Comparison of ENCODE assay signal across 20 cellular contexts in the genomic region with DNA sequence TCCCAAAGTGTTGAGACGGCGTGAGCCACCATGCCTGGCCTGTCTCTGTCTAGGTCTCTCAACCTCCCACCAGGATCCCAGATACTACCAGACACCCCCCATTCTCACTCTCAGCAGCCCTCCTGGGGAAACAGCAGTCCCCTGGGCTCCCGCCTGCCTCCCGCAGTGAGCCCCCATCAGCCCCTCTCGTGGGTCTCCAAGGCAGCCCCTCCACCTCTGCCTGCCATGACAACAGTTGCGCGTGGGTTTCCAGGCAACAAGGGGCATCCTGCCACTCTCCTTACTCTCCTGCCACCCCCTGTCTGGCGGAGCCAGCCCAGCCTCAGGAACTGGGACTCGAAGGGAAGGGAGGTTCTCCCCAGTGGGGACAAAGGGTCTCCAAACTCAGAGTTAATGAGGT. TPM values are rescaled to one million over a fixed set of nuclear protein-coding genes. Genes with fewer than 3 reads are reported as not detected.
DNase-seq lines count a peak whose midpoint lies in the region; ATAC-seq, FAIRE-seq and TF ChIP-seq lines count a peak whose summit lies in the region.
"Had no signal": no experiment of that assay in that cellular context is flagged by ENCODE, and none has a peak within 500 bp of the region (broad histone marks: within the 10 kb centered on the region; RNA-seq: fewer than 3 reads in every experiment).

No MANE protein-coding gene starts in this region.

- TF ChIP-seq EP300 in H1 (IDR thresholded peaks at IDR 0.05; ENCODE audit: borderline replicate concordance in 1 of 2, low read depth in 2 of 2, low read length in 2 of 2) = no peak
- TF ChIP-seq EP300 in neural cell (conservative IDR thresholded peaks at IDR 0.05; ENCODE audit: poor library complexity, severe bottlenecking) = no peak

- H3K9me3 ChIP-seq in HEK293 (ENCODE audit: control insufficient read depth, insufficient read depth, low read depth, low read length) = no peaks in the 10 kb centered on the region
- no peaks in the 10 kb centered on the region for H3K9me3 ChIP-seq in H1 (ENCODE audit: insufficient read depth in 2 of 2, low read depth in 1 of 2, low read length in 1 of 2)
- H3K9me3 ChIP-seq in neural cell (ENCODE audit: low read length) = no peaks in the 10 kb centered on the region
- H3K9me3 ChIP-seq in osteoblast (ENCODE audit: low read depth, low read length) = no peaks in the 10 kb centered on the region
- H3K9me3 ChIP-seq: A549, Caco-2 had no signal

- no peak for TF ChIP-seq POLR2A in H1 (IDR thresholded peaks at IDR 0.05; ENCODE audit: control extremely low read depth in 1 of 2, low read depth in 2 of 2, low read length in 2 of 2)
- no peak for TF ChIP-seq POLR2A in GM18505 (IDR thresholded peaks at IDR 0.05; ENCODE audit: borderline replicate concordance, extremely low read depth, insufficient read depth, insufficient read length)

- no peak overlapping the region for H4K5ac ChIP-seq in H1 (ENCODE audit: insufficient read length, low read depth, low read length)

- DNase-seq in H1 (ENCODE audit: low read depth in 1 of 2, low spot score in 2 of 2) (no peak), osteoblast (ENCODE audit: insufficient read length, low spot score, missing footprints) (peak; percentile 18), GM20000 (ENCODE audit: low spot score) (no peak), A172 (ENCODE audit: low spot score) (no peak)
- DNase-seq: AML-193; Caco-2; CD4-positive, alpha-beta T cell; GOT3; HCEC 1CT; HFFc6; KG1 had no signal

- H3K14ac ChIP-seq in H1 (ENCODE audit: insufficient read length) = no peak overlapping the region

- H2BK12ac ChIP-seq in H1 (ENCODE audit: low read depth, low read length) = 0 out of 2 replicates have a peak overlapping the region, but pooled peaks have one; percentile 84

- H3K9ac ChIP-seq in H1 (replicated peaks in 1 of 4; ENCODE audit: extremely low read depth in 1 of 4, low read depth in 3 of 4, low read length in 3 of 4) (no peak overlapping the region), neural cell (ENCODE audit: low read length) (no peak overlapping the region)

- no peak overlapping the region for H3K4me2 ChIP-seq in H1 (ENCODE audit: insufficient read depth in 1 of 2, low read depth in 2 of 2, low read length in 2 of 2)
- no peak overlapping the region for H3K4me2 ChIP-seq in neural cell (ENCODE audit: low read length)
- no peak overlapping the region for H3K4me2 ChIP-seq in osteoblast (ENCODE audit: insufficient read depth, low read length)
- H3K4me2 ChIP-seq: A549 had no signal

- no peaks in the 10 kb centered on the region for H3K9me2 ChIP-seq in neural cell (ENCODE audit: insufficient read depth, low read length)

- H2BK20ac ChIP-seq in H1 (ENCODE audit: low read length) = no peak overlapping the region

- no peaks in the 10 kb centered on the region for H3K4me1 ChIP-seq in HEK293 (ENCODE audit: control insufficient read depth, insufficient read depth, low read length)
- peaks cover 0 to 33% (median 16%) of the 10 kb centered on the region in 4 experiments; a peak in 6 of 7 replicates for H3K4me1 ChIP-seq in H1 (replicated peaks in 1 of 4; ENCODE audit: control insufficient read depth in 3 of 4, insufficient read depth in 4 of 4, low read length in 3 of 4)
- H3K4me1 ChIP-seq in osteoblast (ENCODE audit: insufficient read depth, low read length) = no peaks in the 10 kb centered on the region
- H3K4me1 ChIP-seq: Caco-2 had no signal

- peaks cover 5 to 38% (median 36%) of the 10 kb centered on the region in 4 experiments for H3K27me3 ChIP-seq in H1 (replicated peaks in 1 of 4; ENCODE audit: control insufficient read depth in 3 of 4, extremely low read depth in 1 of 4, insufficient read depth in 3 of 4, low read length in 3 of 4)
- no peaks in the 10 kb centered on the region for H3K27me3 ChIP-seq in neural cell (ENCODE audit: insufficient read depth, low read depth, low read length)
- H3K27me3 ChIP-seq in osteoblast (ENCODE audit: insufficient read depth, low read length) = peaks cover 12% of the 10 kb centered on the region

- TF ChIP-seq RAD21 in H1 (IDR thresholded peaks at IDR 0.05 in 1 of 2, conservative IDR thresholded peaks at IDR 0.05 in 1 of 2; ENCODE audit: low read depth in 2 of 2, low read length in 2 of 2) (no peak), neural cell (conservative IDR thresholded peaks at IDR 0.05) (no peak)

- H4K20me1 ChIP-seq in H1 (replicated peaks in 1 of 2; ENCODE audit: control insufficient read depth in 1 of 2, insufficient read depth in 2 of 2, low read length in 2 of 2) = peaks cover 6 to 25% of the 10 kb centered on the region in 2 experiments
- H4K20me1 ChIP-seq in neural cell (ENCODE audit: insufficient read depth) = peaks cover 35% of the 10 kb centered on the region
- H4K20me1 ChIP-seq in osteoblast (ENCODE audit: insufficient read depth, low read length) = no peaks in the 10 kb centered on the region

- H3K18ac ChIP-seq in H1 (ENCODE audit: extremely low read depth, low read length) = no peak overlapping the region

- no peak overlapping the region for H3K56ac ChIP-seq in H1 (replicated peaks; ENCODE audit: insufficient read length, low read depth, low read length)

- TF ChIP-seq CTCF in HEK293 (tag by site-specific recombination; IDR thresholded peaks at IDR 0.05) (no peak), H1 (IDR thresholded peaks at IDR 0.05; ENCODE audit: control extremely low read depth in 1 of 3, insufficient read depth in 1 of 3, low read depth in 1 of 3, low read length in 3 of 3) (no peak), neural cell (IDR thresholded peaks at IDR 0.05; ENCODE audit: poor library complexity, severe bottlenecking) (no peak), osteoblast (IDR thresholded peaks at IDR 0.05; ENCODE audit: extremely low read depth, low read depth, low read length) (no peak), GM20000 (IDR thresholded peaks at IDR 0.05; ENCODE audit: extremely low read depth, missing control alignments) (no peak)

- no peak overlapping the region for H2BK120ac ChIP-seq in H1 (replicated peaks; ENCODE audit: low read depth, low read length)

- H3K4me3 ChIP-seq in HEK293 (ENCODE audit: low read depth, low read length) (no peak overlapping the region), H1 (ENCODE audit: extremely low read depth in 1 of 4, insufficient read depth in 2 of 4, low read depth in 3 of 4, low read length in 4 of 4) (no peak overlapping the region), neural cell (ENCODE audit: low read length) (peak overlapping the region; percentile 87), osteoblast (ENCODE audit: insufficient read depth, low read length) (no peak overlapping the region)
- H3K4me3 ChIP-seq: A549 had no signal

- CTCF ChIA-PET in HEK293 (lab: Yijun Ruan, JAX) (interaction anchor here (1.2 to 12.9 kb wide), 2 partner anchors 20 to 26 kb away, joined by 3 to 210 read pairs; no protein-coding TSS in a partner anchor), H1 (lab: Charles Lee; ENCODE audit: partially characterized antibody) (interaction anchor here (1.2 to 10.6 kb wide), 2 partner anchors 9 to 23 kb away, joined by 3 to 269 read pairs; no protein-coding TSS in a partner anchor)

- H4K91ac ChIP-seq in H1 (replicated peaks; ENCODE audit: insufficient read length, low read length) = no peak overlapping the region

- H3K79me2 ChIP-seq in H1 (ENCODE audit: control insufficient read depth in 1 of 2, insufficient read depth in 2 of 2, low read length in 2 of 2) (no peaks in the 10 kb centered on the region), neural cell (replicated peaks; ENCODE audit: insufficient read depth, low read length) (peaks cover 76% of the 10 kb centered on the region), osteoblast (ENCODE audit: insufficient read depth, low read length) (no peaks in the 10 kb centered on the region)

- H2BK15ac ChIP-seq in H1 (ENCODE audit: low read length) = no peak overlapping the region

- no peak overlapping the region for H2BK5ac ChIP-seq in H1 (ENCODE audit: low read depth, low read length)

- POLR2A ChIA-PET in HEK293 (lab: Yijun Ruan, JAX) = no interaction called here
- POLR2A ChIA-PET in H1 (lab: Charles Lee; ENCODE audit: partially characterized antibody) = interaction anchor here (1.0 kb wide), 1 partner anchor 242 kb away, joined by 3 read pairs; no protein-coding TSS in a partner anchor

- H3K27ac ChIP-seq in HEK293 (ENCODE audit: extremely low read depth, low read depth, low read length) = no peak overlapping the region
- no peak overlapping the region for H3K27ac ChIP-seq in H1 (ENCODE audit: low read depth, low read length)
- no peak overlapping the region for H3K27ac ChIP-seq in neural cell (ENCODE audit: low read length)
- no peak overlapping the region for H3K27ac ChIP-seq in osteoblast (ENCODE audit: low read depth, low read length)
- H3K27ac ChIP-seq: A549, C4-2B had no signal

- no peak overlapping the region for H3K4ac ChIP-seq in H1 (replicated peaks; ENCODE audit: insufficient read length, low read depth, low read length)

- H2AFZ ChIP-seq in H1 (ENCODE audit: low read length) (no peak overlapping the region), neural cell (ENCODE audit: low read depth, low read length) (no peak overlapping the region), osteoblast (ENCODE audit: low read length) (no peak overlapping the region)

- H3K36me3 ChIP-seq in HEK293 (ENCODE audit: control insufficient read depth in 2 of 2, insufficient read depth in 1 of 2, low read length in 2 of 2) = no peaks in the 10 kb centered on the region; a peak in 1 of 3 replicates
- H3K36me3 ChIP-seq in H1 (ENCODE audit: control insufficient read depth in 2 of 4, insufficient read depth in 4 of 4, low read length in 3 of 4) = no peaks in the 10 kb centered on the region
- H3K36me3 ChIP-seq in neural cell (ENCODE audit: insufficient read depth, low read length) = peaks cover 4% of the 10 kb centered on the region
- H3K36me3 ChIP-seq in osteoblast (ENCODE audit: insufficient read depth, low read length) = no peaks in the 10 kb centered on the region

- no peak overlapping the region for H4K8ac ChIP-seq in H1 (ENCODE audit: extremely low read depth, insufficient read depth, low read length)

- no peak overlapping the region for H2AK5ac ChIP-seq in H1 (ENCODE audit: low read depth, low read length)

- peaks cover 13% of the 10 kb centered on the region; the same call in 1 of the 2 replicates for H3K23me2 ChIP-seq in H1 (ENCODE audit: low read depth, low read length)

- H3K23ac ChIP-seq in H1 (ENCODE audit: insufficient read length) = no peak overlapping the region

- no peak for ATAC-seq in GM18505 (IDR thresholded peaks at IDR 0.05; ENCODE audit: unreplicated experiment)
- ATAC-seq: A549 had no signal

- FAIRE-seq in H1 (lab: Jason Lieb, UNC) = no peak
- FAIRE-seq: A549, D721Med, G401.6, GM12891 had no signal

- peaks cover 6% of the 10 kb centered on the region; the same call in 1 of the 2 replicates for H3K79me1 ChIP-seq in H1 (ENCODE audit: low read depth, low read length)

- 83% methylated on average over 9 of the region's 9 CpGs; no CpG with 5 or more reads in 1 of the 2 experiments for WGBS in H1 (ENCODE audit: extremely low coverage in 1 of 2, insufficient coverage in 1 of 2, insufficient read length in 1 of 2, insufficient replicate concordance in 2 of 2, low coverage in 1 of 2, low lambda C conversion rate in 2 of 2, missing lambda C conversion rate in 1 of 2), 2 experiments

- H3F3A ChIP-seq in neural cell (ENCODE audit: insufficient read depth, low read length, poor library complexity, severe bottlenecking) = no peaks in the 10 kb centered on the region

RNA-seq across cellular contexts. Expression of a gene that starts 5.2 kb away (rescaled TPM):
- total RNA-seq in H1 (2021; fragmentation: NEBNext Ultra II Directional; extraction: Animal tissue kit (Norgen Biotek cat#: 25700)) = 11.5 and 13.4 TPM in 2 replicates
- polyA plus RNA-seq in H1 (2011; rRNA removed) (20.8 and 21.2 TPM in 2 replicates), neural cell (83.1 and 98.9 TPM in 2 replicates)
- polyA plus RNA-seq in H1 (2011; cell fraction: cytosol; rRNA removed) = 12.4 TPM
- polyA plus RNA-seq in H1 (2011; cell fraction: nucleus; rRNA removed) = 13.5 TPM
- 9.8 to 18.5 TPM (median 14.7 TPM) in 4 replicates for polyA plus RNA-seq in H1 (2012, experiment 1 of 2)
- 10.8 TPM for polyA plus RNA-seq in H1 (2012, experiment 2 of 2)
- polyA plus RNA-seq in H1 (2013, experiment 1 of 2) = 8.9 TPM
- 8.8 TPM for polyA plus RNA-seq in H1 (2013, experiment 2 of 2)
- 7.2 and 9.8 TPM in 2 replicates for polyA minus RNA-seq in H1 (2011; rRNA and poly(A)+ RNA removed)
- 17.0 TPM for polyA minus RNA-seq in H1 (2011; cell fraction: cytosol; rRNA and poly(A)+ RNA removed)
- 8.6 TPM for polyA minus RNA-seq in H1 (2011; cell fraction: nucleus; rRNA and poly(A)+ RNA removed)
- 151 and 186 TPM in 2 replicates for polyA minus RNA-seq in neural cell
- not detected in 2 replicates for total RNA-seq in osteoblast
- 12.3 and 13.5 TPM in 2 replicates for total RNA-seq in A172 (2014; rRNA removed; shearing (Covaris generic))
- total RNA-seq: CD4-positive, alpha-beta T cell had no signal

RNA-seq across cellular contexts. Expression of a gene that starts 49.3 kb away (rescaled TPM):
- not detected in 2 replicates for total RNA-seq in H1 (2021; fragmentation: NEBNext Ultra II Directional; extraction: Animal tissue kit (Norgen Biotek cat#: 25700))
- not detected in 2 replicates for polyA plus RNA-seq in H1 (2011; rRNA removed)
- polyA plus RNA-seq in H1 (2011; cell fraction: cytosol; rRNA removed) = 0.21 TPM
- polyA plus RNA-seq in H1 (2011; cell fraction: nucleus; rRNA removed) = not detected
- polyA plus RNA-seq in H1 (2012, experiment 1 of 2) = 0.34 TPM in 1 of 4 replicates, not detected in the others
- polyA plus RNA-seq in H1 (2012, experiment 2 of 2) = not detected
- polyA plus RNA-seq in H1 (2013, experiment 1 of 2) = not detected
- not detected for polyA plus RNA-seq in H1 (2013, experiment 2 of 2)
- not detected in 2 replicates for polyA minus RNA-seq in H1 (2011; rRNA and poly(A)+ RNA removed)
- polyA minus RNA-seq in H1 (2011; cell fraction: cytosol; rRNA and poly(A)+ RNA removed) = not detected
- not detected for polyA minus RNA-seq in H1 (2011; cell fraction: nucleus; rRNA and poly(A)+ RNA removed)
- polyA plus RNA-seq in neural cell = 0.98 TPM in 1 of 2 replicates, not detected in the other
- not detected in 2 replicates for polyA minus RNA-seq in neural cell
- total RNA-seq in osteoblast = not detected in 2 replicates
- total RNA-seq in A172 (2014; rRNA removed; shearing (Covaris generic)) = 0.36 TPM in 1 of 2 replicates, not detected in the other
- total RNA-seq: Caco-2; CD4-positive, alpha-beta T cell; HFFc6 had no signal
- polyA plus RNA-seq: A549, BJ had no signal

RNA-seq across cellular contexts. Expression of a gene that starts 52.0 kb away (rescaled TPM):
- total RNA-seq in H1 (2021; fragmentation: NEBNext Ultra II Directional; extraction: Animal tissue kit (Norgen Biotek cat#: 25700)) = 1.9 and 3.6 TPM in 2 replicates
- polyA plus RNA-seq in H1 (2011; rRNA removed) (5.6 and 6.6 TPM in 2 replicates), neural cell (6.6 and 10.7 TPM in 2 replicates)
- 5.1 TPM for polyA plus RNA-seq in H1 (2011; cell fraction: cytosol; rRNA removed)
- polyA plus RNA-seq in H1 (2011; cell fraction: nucleus; rRNA removed) = 3.1 TPM
- polyA plus RNA-seq in H1 (2012, experiment 1 of 2) = 3.2 to 5.8 TPM (median 4.1 TPM) in 4 replicates
- 6.1 TPM for polyA plus RNA-seq in H1 (2012, experiment 2 of 2)
- polyA plus RNA-seq in H1 (2013, experiment 1 of 2) = 1.4 TPM
- polyA plus RNA-seq in H1 (2013, experiment 2 of 2) = 2.0 TPM
- polyA minus RNA-seq in H1 (2011; rRNA and poly(A)+ RNA removed) = 0.22 and 0.24 TPM in 2 replicates
- polyA minus RNA-seq in H1 (2011; cell fraction: cytosol; rRNA and poly(A)+ RNA removed) = 3.0 TPM
- polyA minus RNA-seq in H1 (2011; cell fraction: nucleus; rRNA and poly(A)+ RNA removed) = 3.1 TPM
- 2.8 and 2.9 TPM in 2 replicates for polyA minus RNA-seq in neural cell
- total RNA-seq in osteoblast = 19.4 and 22.8 TPM in 2 replicates
- total RNA-seq in A172 (2014; rRNA removed; shearing (Covaris generic)) = 38.4 and 44.4 TPM in 2 replicates

Comparison
In these comparisons a context has a peak if more than half of its experiments do, and no peak if none do; other contexts are left out.
1. RNA of a gene that starts 5.2 kb away (total RNA-seq): 11.5 to 13.4 TPM in H1 and 12.3 to 13.5 TPM in A172; not detected in osteoblast; every median in the first group is over 10 times any median in the second.